8 cellular contexts compared by ENCODE assay signal in genomic region chr14:73612339-73613045, GRCh38. TPM values are rescaled to one million over a fixed set of nuclear protein-coding genes. Genes with fewer than 3 reads are reported as not detected.
DNase-seq lines count a peak whose midpoint lies in the region; ATAC-seq and TF ChIP-seq lines count a peak whose summit lies in the region.

ACOT6 (plus strand) TSS chr14:73612517; CDS start chr14:73612572, 55 bp downstream.

- DNase-seq in GDM1 (lab: John Stamatoyannopoulos, UW) (peak; percentile 67), HCEC 1CT (peak; percentile 59), NCI-H1930 (lab: John Stamatoyannopoulos, UW) (peak; percentile 13 to 32), activated B cell treated with CpG ODN at 0.5 μM for 24 hours (peak; percentile 58), caudate nucleus (lab: John Stamatoyannopoulos, UW) (peak in 51 of 61 donors; percentile 1 to 84 (median 63)), islet precursor cell (peak; percentile 91), NCI-H187 treated with DMSO at 0.1 percent for 48 hours (lab: John Stamatoyannopoulos, UW) (no peak)
- peak; percentile 36 to 60 for DNase-seq in stimulated activated CD4-positive, alpha-beta T cell treated with anti-CD3 and anti-CD28 coated beads, Interleukin-12 subunit alpha, Interleukin-12 subunit beta, amount 100 ng/mL, for 24 hours (ENCODE audit: low read depth in 2 of 2)

- POLR2A ChIA-PET in activated B cell treated with CpG ODN at 0.5 μM for 24 hours (lab: Charles Lee) = interaction anchor here (0.7 to 2.2 kb wide), 6 partner anchors 21 to 141 kb away, joined by 3 to 14 read pairs (median 8); partner anchors contain the start of genes ACOT2, ACOT4 and RIOX1

- peaks cover 3% of the 10 kb centered on the region for H3K4me1 Mint-ChIP-seq in activated B cell treated with CpG ODN at 0.5 μM for 24 hours

- peak within 1 kb of the TSS; percentile 84 for H3K4me3 Mint-ChIP-seq in activated B cell treated with CpG ODN at 0.5 μM for 24 hours

- no peaks in the 10 kb centered on the region for H3K27me3 Mint-ChIP-seq in activated B cell treated with CpG ODN at 0.5 μM for 24 hours

- H3K27ac ChIP-seq in caudate nucleus (ENCODE audit: low read depth, low read length) = peak within 1 kb of the TSS; percentile 46

- ATAC-seq in activated B cell treated with CpG ODN at 0.5 μM for 24 hours (ENCODE audit: low read depth) = peak; percentile 85

- no peak for TF ChIP-seq CTCF in activated B cell treated with CpG ODN at 0.5 μM for 24 hours (IDR thresholded peaks at IDR 0.05)

- H3K36me3 Mint-ChIP-seq in activated B cell treated with CpG ODN at 0.5 μM for 24 hours (ENCODE audit: low read depth) = no peaks in the 10 kb centered on the region

- CTCF ChIA-PET in activated B cell treated with CpG ODN at 0.5 μM for 24 hours (lab: Charles Lee) = interaction anchor here (0.9 to 1.4 kb wide), 2 partner anchors 22 to 104 kb away, joined by 3 to 6 read pairs; no protein-coding TSS in a partner anchor

- H3K27ac Mint-ChIP-seq in activated B cell treated with CpG ODN at 0.5 μM for 24 hours = peak within 1 kb of the TSS; percentile 46

- H3K9me3 Mint-ChIP-seq in activated B cell treated with CpG ODN at 0.5 μM for 24 hours = no peaks in the 10 kb centered on the region

- intact Hi-C loops in activated B cell treated with CpG ODN at 0.5 μM for 24 hours (cut with micrococcal nuclease) = loop anchor here (2.0 kb wide), 2 partner anchors 20 to 122 kb away; partner anchors contain the start of gene RIOX1

RNA-seq across cellular contexts. Expression of gene ACOT6, which starts in this region (rescaled TPM):
- not detected in 2 replicates for total RNA-seq in activated B cell treated with CpG ODN at 0.5 μM for 24 hours

Comparison
In these comparisons a context has a peak if more than half of its experiments do, and no peak if none do; other contexts are left out.
1. Peak in DNase-seq and ATAC-seq in activated B cell treated with CpG ODN at 0.5 μM for 24 hours; RNA of the gene not detected or under 1 TPM.